ENCODE assay signal across 8 cellular contexts in the genomic region with DNA sequence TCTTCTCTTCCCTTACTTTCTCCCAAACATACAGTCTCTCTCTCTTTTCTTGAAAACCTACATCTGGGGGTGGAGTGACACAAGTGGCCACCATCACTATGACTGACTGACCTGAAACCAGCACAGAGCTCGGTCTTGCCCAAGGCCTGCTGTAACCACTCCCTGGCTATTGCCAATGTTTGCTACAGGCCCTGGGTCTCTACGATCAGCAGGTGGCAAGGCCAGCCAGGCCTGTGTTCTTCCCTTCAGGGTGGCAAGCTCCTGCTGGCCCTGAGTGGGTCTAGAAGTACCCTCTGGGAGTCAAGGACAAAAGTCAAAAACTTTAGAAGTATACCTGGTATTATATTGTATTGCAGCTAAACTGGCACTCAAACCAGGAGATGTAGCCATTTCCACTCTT.
"Had no signal": no experiment of that assay in that cellular context is flagged by ENCODE, and none has a peak within 500 bp of the region (broad histone marks: within the 10 kb centered on the region; RNA-seq: fewer than 3 reads in every experiment).

No MANE protein-coding gene starts in this region.

- ATAC-seq: HCT116, K562 had no signal

- H3K9me3 ChIP-seq: HAP-1 had no signal

- H2AFZ ChIP-seq: GM23248 had no signal

- H3K27ac ChIP-seq: GM23248, HL-60 had no signal

- DNase-seq: GM23248, GOT3, H7, HFFc6 had no signal

- H3K4me1 ChIP-seq: HAP-1 had no signal

- H3K9ac ChIP-seq: GM23248 had no signal

- H3K4me3 ChIP-seq: GM23248, HAP-1, K562 had no signal

- H3K36me3 ChIP-seq: HAP-1 had no signal
